8 cellular contexts compared by ENCODE assay signal in the genomic region with DNA sequence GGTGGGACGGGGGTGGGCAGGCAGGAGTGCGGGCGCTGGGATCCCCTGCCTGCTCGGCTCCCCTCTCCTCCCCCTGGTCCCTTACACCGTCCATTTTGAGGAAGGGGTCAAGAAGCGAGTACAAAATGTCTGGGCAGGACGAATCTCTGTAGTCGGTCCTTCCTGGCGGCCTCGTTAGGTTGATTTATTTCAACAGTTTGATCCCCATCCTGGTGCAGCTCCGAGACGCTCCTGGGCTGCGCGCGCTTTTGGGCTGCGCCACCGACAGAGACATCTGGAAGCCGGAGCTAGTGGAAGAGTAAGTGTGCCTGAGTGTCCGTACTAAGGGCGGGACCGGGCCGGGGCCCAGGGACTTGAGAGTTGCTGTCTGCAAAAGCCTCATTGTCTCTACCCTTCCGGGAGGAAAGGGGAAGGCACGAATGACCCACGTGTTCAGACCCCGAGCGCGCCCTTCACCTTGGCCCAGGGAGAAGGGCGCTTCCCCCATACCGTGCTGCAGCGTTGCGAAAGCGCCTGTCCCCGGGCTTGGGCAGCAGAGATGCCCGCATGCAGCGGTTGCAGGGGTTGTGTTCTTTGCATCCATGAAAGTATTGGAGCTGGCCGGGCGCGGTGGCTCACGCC. TPM values are rescaled to one million over a fixed set of nuclear protein-coding genes. Genes with fewer than 3 reads are reported as not detected.
A peak's percentile ranks its signal among the peaks of the same experiment; 100 is the strongest.
DNase-seq lines count a peak whose midpoint lies in the region; ATAC-seq and TF ChIP-seq lines count a peak whose summit lies in the region.

No MANE protein-coding gene starts in this region.

- ATAC-seq in heart left ventricle (peak; percentile 56 to 82 (median 77)), HG03135 (IDR thresholded peaks at IDR 0.05; ENCODE audit: unreplicated experiment) (no peak), HG02759 (IDR thresholded peaks at IDR 0.05; ENCODE audit: unreplicated experiment) (no peak)

- H3K4me3 ChIP-seq in heart left ventricle (peak overlapping the region; percentile 39 to 73 (median 57)), parathyroid adenoma (ENCODE audit: low read depth, low read length) (peak overlapping the region; percentile 49)

- H3K4me1 ChIP-seq in heart left ventricle (peaks cover 0 to 16% (median 8%) of the 10 kb centered on the region in 12 donors), parathyroid adenoma (no peaks in the 10 kb centered on the region)

- TF ChIP-seq POLR2A in heart left ventricle (IDR thresholded peaks at IDR 0.05): no peak

- H3K9ac ChIP-seq in parathyroid adenoma: no peak overlapping the region

- H3K9me3 Mint-ChIP-seq in T-helper 1 cell treated with Interleukin-12 subunit alpha and Interleukin-12 subunit beta and Interleukin-4 antibody, amounts not matched to agents 30 μg/mL and 1 μg/mL, for 36 hours: no peaks in the 10 kb centered on the region
- no peaks in the 10 kb centered on the region for H3K9me3 Mint-ChIP-seq in activated T-helper 2 cell treated with anti-CD3 and anti-CD28 coated beads, Interferon-gamma antibody, Interleukin-2, Interleukin-4, amounts not matched to agents 10 μg/mL and 5 μg/mL and 100 μg/mL, durations not matched to agents 14 hours and 24 hours and 36 hours

- H3K36me3 ChIP-seq in heart left ventricle (no peaks in the 10 kb centered on the region), parathyroid adenoma (ENCODE audit: control insufficient read depth, insufficient read depth, low read length) (no peaks in the 10 kb centered on the region)

- H3K4me3 Mint-ChIP-seq in T-helper 1 cell treated with Interleukin-12 subunit alpha and Interleukin-12 subunit beta and Interleukin-4 antibody, amounts not matched to agents 30 μg/mL and 1 μg/mL, for 36 hours: peak overlapping the region; percentile 85
- peak overlapping the region; percentile 80 for H3K4me3 Mint-ChIP-seq in activated T-helper 2 cell treated with anti-CD3 and anti-CD28 coated beads, Interferon-gamma antibody, Interleukin-2, Interleukin-4, amounts not matched to agents 10 μg/mL and 5 μg/mL and 100 μg/mL, durations not matched to agents 14 hours and 24 hours and 36 hours (ENCODE audit: low read depth)

- H3K9me3 ChIP-seq in heart left ventricle (no peaks in the 10 kb centered on the region), parathyroid adenoma (ENCODE audit: control insufficient read depth, low read length) (no peaks in the 10 kb centered on the region)

- peaks cover 16% of the 10 kb centered on the region for H3K4me1 Mint-ChIP-seq in T-helper 1 cell treated with Interleukin-12 subunit alpha and Interleukin-12 subunit beta and Interleukin-4 antibody, amounts not matched to agents 30 μg/mL and 1 μg/mL, for 36 hours (ENCODE audit: low read depth)
- peaks cover 5% of the 10 kb centered on the region for H3K4me1 Mint-ChIP-seq in activated T-helper 2 cell treated with anti-CD3 and anti-CD28 coated beads, Interferon-gamma antibody, Interleukin-2, Interleukin-4, amounts not matched to agents 10 μg/mL and 5 μg/mL and 100 μg/mL, durations not matched to agents 14 hours and 24 hours and 36 hours (ENCODE audit: low read depth)

- H3K27ac ChIP-seq in heart left ventricle (peak overlapping the region; percentile 25 to 81 (median 62)), parathyroid adenoma (peak overlapping the region; percentile 67)

- TF ChIP-seq CTCF in heart left ventricle (IDR thresholded peaks at IDR 0.05): no peak
- no peak for TF ChIP-seq CTCF in parathyroid adenoma (IDR thresholded peaks at IDR 0.05)

- peak overlapping the region; percentile 83 for H2AFZ ChIP-seq in parathyroid adenoma

- 3 to 5% (median 4%) methylated on average over 35 to 40 of the region's 40 CpGs for WGBS in heart left ventricle, 4 donors

- peak overlapping the region; percentile 77 for H3K4me2 ChIP-seq in parathyroid adenoma (ENCODE audit: low read length)

- no peaks in the 10 kb centered on the region for H3K79me2 ChIP-seq in parathyroid adenoma

- peak overlapping the region; percentile 52 for H3K27ac Mint-ChIP-seq in T-helper 1 cell treated with Interleukin-12 subunit alpha and Interleukin-12 subunit beta and Interleukin-4 antibody, amounts not matched to agents 30 μg/mL and 1 μg/mL, for 36 hours
- no peak overlapping the region for H3K27ac Mint-ChIP-seq in activated T-helper 2 cell treated with anti-CD3 and anti-CD28 coated beads, Interferon-gamma antibody, Interleukin-2, Interleukin-4, amounts not matched to agents 10 μg/mL and 5 μg/mL and 100 μg/mL, durations not matched to agents 14 hours and 24 hours and 36 hours

- no peak for DNase-seq in T-helper 1 cell
- peak; percentile 41 to 48 for DNase-seq in NCI-H1930 (lab: John Stamatoyannopoulos, UW)
- DNase-seq in activated T-helper 2 cell treated with anti-CD3 and anti-CD28 coated beads, Interferon-gamma antibody, Interleukin-2, Interleukin-4, amounts not matched to agents 10 μg/mL and 5 μg/mL and 100 μg/mL, durations not matched to agents 14 hours and 24 hours and 36 hours (ENCODE audit: low spot score): no peak
- peak; percentile 39 to 60 (median 49) for DNase-seq in heart left ventricle

- intact Hi-C loops in activated T-helper 2 cell treated with anti-CD3 and anti-CD28 coated beads, Interferon-gamma antibody, Interleukin-2, Interleukin-4, amounts not matched to agents 10 μg/mL and 5 μg/mL and 100 μg/mL, durations not matched to agents 14 hours and 24 hours and 36 hours (cut with micrococcal nuclease): no loop called here
- intact Hi-C loops in heart left ventricle (cut with DNase I): loop anchor here in 6 of 10 donors (1.0 to 10.0 kb wide), 5 partner anchors 19 to 313 kb away; no protein-coding TSS in a partner anchor

- H3K27me3 ChIP-seq in heart left ventricle: peaks cover 0 to 5% (median 0%) of the 10 kb centered on the region in 9 donors
- no peaks in the 10 kb centered on the region for H3K27me3 ChIP-seq in parathyroid adenoma (ENCODE audit: control insufficient read depth, insufficient read depth, low read length)

- H3K27me3 Mint-ChIP-seq in T-helper 1 cell treated with Interleukin-12 subunit alpha and Interleukin-12 subunit beta and Interleukin-4 antibody, amounts not matched to agents 30 μg/mL and 1 μg/mL, for 36 hours (ENCODE audit: low read depth): peaks cover 30% of the 10 kb centered on the region
- H3K27me3 Mint-ChIP-seq in activated T-helper 2 cell treated with anti-CD3 and anti-CD28 coated beads, Interferon-gamma antibody, Interleukin-2, Interleukin-4, amounts not matched to agents 10 μg/mL and 5 μg/mL and 100 μg/mL, durations not matched to agents 14 hours and 24 hours and 36 hours (ENCODE audit: low read depth): peaks cover 16% of the 10 kb centered on the region

- peaks cover 1% of the 10 kb centered on the region for H3K36me3 Mint-ChIP-seq in T-helper 1 cell treated with Interleukin-12 subunit alpha and Interleukin-12 subunit beta and Interleukin-4 antibody, amounts not matched to agents 30 μg/mL and 1 μg/mL, for 36 hours (ENCODE audit: low read depth)
- H3K36me3 Mint-ChIP-seq in activated T-helper 2 cell treated with anti-CD3 and anti-CD28 coated beads, Interferon-gamma antibody, Interleukin-2, Interleukin-4, amounts not matched to agents 10 μg/mL and 5 μg/mL and 100 μg/mL, durations not matched to agents 14 hours and 24 hours and 36 hours (ENCODE audit: low read depth): no peaks in the 10 kb centered on the region

RNA-seq across cellular contexts. Expression of a gene that starts 1.8 kb away (rescaled TPM):
- total RNA-seq in activated T-helper 2 cell treated with anti-CD3 and anti-CD28 coated beads, Interferon-gamma antibody, Interleukin-2, Interleukin-4, amounts not matched to agents 10 μg/mL and 5 μg/mL and 100 μg/mL, durations not matched to agents 14 hours and 24 hours and 36 hours: 0.37 and 0.94 TPM in 2 replicates
- 1 to 10 TPM in 1 of 9 donors, under 1 TPM in 6, not detected in 2; 0.16 to 1.5 (median 0.32) TPM for total RNA-seq in heart left ventricle
- 1 to 10 TPM in 1 of 2 donors, under 1 TPM in 1; 0.19 to 1.0 TPM for polyA plus RNA-seq in heart left ventricle

RNA-seq across cellular contexts. Expression of a gene that starts 15.9 kb away (rescaled TPM):
- 108 and 110 TPM in 2 replicates for total RNA-seq in activated T-helper 2 cell treated with anti-CD3 and anti-CD28 coated beads, Interferon-gamma antibody, Interleukin-2, Interleukin-4, amounts not matched to agents 10 μg/mL and 5 μg/mL and 100 μg/mL, durations not matched to agents 14 hours and 24 hours and 36 hours
- total RNA-seq in heart left ventricle: 10 to 100 TPM; 18.3 to 49.0 (median 28.8) TPM
- 10 to 100 TPM; 22.6 to 23.1 TPM for polyA plus RNA-seq in heart left ventricle

RNA-seq across cellular contexts. Expression of a gene that starts 53.7 kb away (rescaled TPM):
- total RNA-seq in activated T-helper 2 cell treated with anti-CD3 and anti-CD28 coated beads, Interferon-gamma antibody, Interleukin-2, Interleukin-4, amounts not matched to agents 10 μg/mL and 5 μg/mL and 100 μg/mL, durations not matched to agents 14 hours and 24 hours and 36 hours: 318 and 329 TPM in 2 replicates
- 100 to 1,000 TPM in 1 of 9 donors, 10 to 100 TPM in 8; 17.7 to 105 (median 57.8) TPM for total RNA-seq in heart left ventricle
- 10 to 100 TPM; 60.5 to 91.9 TPM for polyA plus RNA-seq in heart left ventricle

Comparison
In these comparisons a context has a peak if more than half of its experiments do, and no peak if none do; other contexts are left out.
1. DNase-seq: peak in NCI-H1930 (2 of 2) and heart left ventricle (5 of 5); none in T-helper 1 cell (0 of 5) and activated T-helper 2 cell treated with anti-CD3 and anti-CD28 coated beads, Interferon-gamma antibody, Interleukin-2, Interleukin-4, amounts not matched to agents 10 μg/mL and 5 μg/mL and 100 μg/mL, durations not matched to agents 14 hours and 24 hours and 36 hours (single experiment).
2. ATAC-seq: peak in heart left ventricle (4 of 4); none in HG03135 (single experiment) and HG02759 (single experiment).